19 cellular contexts compared by ENCODE assay signal in genomic region chr19:16340092-16340491, GRCh38. TPM values are rescaled to one million over a fixed set of nuclear protein-coding genes. Genes with fewer than 3 reads are reported as not detected.
DNase-seq lines count a peak whose midpoint lies in the region; ATAC-seq and TF ChIP-seq lines count a peak whose summit lies in the region.
"Had no signal": no experiment of that assay in that cellular context is flagged by ENCODE, and none has a peak within 500 bp of the region (broad histone marks: within the 10 kb centered on the region; RNA-seq: fewer than 3 reads in every experiment).

No MANE protein-coding gene starts in this region.

- intact Hi-C loops in heart left ventricle (cut with DNase I) = no loop called here
- intact Hi-C loops in left cardiac atrium (cut with DNase I) = loop anchor here in 1 of 2 donors (5.0 kb wide), 1 partner anchor 42 kb away; no protein-coding TSS in a partner anchor

- H3K4me1 Mint-ChIP-seq in stimulated activated naive B cell treated with anti-CD40 and anti-IgM and Interleukin-4, amounts not matched to agents 10 μg/mL and 1 μg/mL and 100 μg/mL, for 72 hours = peaks cover 37 to 63% of the 10 kb centered on the region in 2 donors

- H3K4me1 ChIP-seq in heart left ventricle (peaks cover 10 to 66% (median 39%) of the 10 kb centered on the region in 12 donors), NT2/D1 (ENCODE audit: insufficient read depth, insufficient read length) (peaks cover 9% of the 10 kb centered on the region), gastroesophageal sphincter (peaks cover 4 to 56% (median 24%) of the 10 kb centered on the region in 3 donors)

- no peaks in the 10 kb centered on the region for H3K27me3 Mint-ChIP-seq in stimulated activated naive B cell treated with anti-CD40 and anti-IgM and Interleukin-4, amounts not matched to agents 10 μg/mL and 1 μg/mL and 100 μg/mL, for 72 hours
- H3K27me3 Mint-ChIP-seq: activated T-helper 17 cell treated with anti-CD3 and anti-CD28 coated beads, Interleukin-2, amount 50 U/mL, for 72 hours had no signal

- H3K9me3 Mint-ChIP-seq in stimulated activated naive B cell treated with anti-CD40 and anti-IgM and Interleukin-4, amounts not matched to agents 10 μg/mL and 1 μg/mL and 100 μg/mL, for 72 hours = peaks cover 0 to 4% of the 10 kb centered on the region in 2 donors
- H3K9me3 Mint-ChIP-seq: activated T-helper 17 cell treated with anti-CD3 and anti-CD28 coated beads, Interleukin-2, amount 50 U/mL, for 72 hours had no signal

- H3K36me3 Mint-ChIP-seq in stimulated activated naive B cell treated with anti-CD40 and anti-IgM and Interleukin-4, amounts not matched to agents 10 μg/mL and 1 μg/mL and 100 μg/mL, for 72 hours = no peaks in the 10 kb centered on the region

- ATAC-seq in heart left ventricle (no peak), left cardiac atrium (no peak), gastroesophageal sphincter (no peak), GM18498 (IDR thresholded peaks at IDR 0.05; ENCODE audit: unreplicated experiment) (no peak)
- no peak for ATAC-seq in stimulated activated naive B cell treated with anti-CD40 and anti-IgM and Interleukin-4, amounts not matched to agents 10 μg/mL and 1 μg/mL and 100 μg/mL, for 72 hours (replicated peaks)
- ATAC-seq: activated T-helper 17 cell treated with anti-CD3 and anti-CD28 coated beads, Interleukin-2, amount 50 U/mL, for 72 hours had no signal

- no peak for TF ChIP-seq POLR2A in heart left ventricle (IDR thresholded peaks at IDR 0.05)
- no peak for TF ChIP-seq POLR2A in gastroesophageal sphincter (IDR thresholded peaks at IDR 0.05)

- DNase-seq in heart left ventricle (no peak), left cardiac atrium (no peak), NT2/D1 (ENCODE audit: low read depth, low spot score) (peak; percentile 36), NCI-H146 treated with DMSO at 0.1 percent for 48 hours (lab: John Stamatoyannopoulos, UW; ENCODE audit: unreplicated experiment) (no peak), cerebellar cortex (ENCODE audit: low spot score) (no peak)
- no peak for DNase-seq in stimulated activated naive B cell treated with anti-CD40 and anti-IgM and Interleukin-4, amounts not matched to agents 10 μg/mL and 1 μg/mL and 100 μg/mL, for 72 hours
- DNase-seq: activated CD4-positive, alpha-beta T cell treated with anti-CD3 and anti-CD28 coated beads, Interleukin-2, amount 50 U/mL, for 1 hour; NCI-H187; NCI-H524; stimulated activated naive CD4-positive, alpha-beta T cell; T1000 had no signal

- TF ChIP-seq CTCF in heart left ventricle (IDR thresholded peaks at IDR 0.05) = no peak
- TF ChIP-seq CTCF in gastroesophageal sphincter (IDR thresholded peaks at IDR 0.05) = no peak

- 57 to 66% (median 63%) methylated on average over 5 of the region's 5 CpGs for WGBS in heart left ventricle, 4 donors
- 62 to 83% methylated on average over 5 of the region's 5 CpGs for WGBS in gastroesophageal sphincter (ENCODE audit: low coverage in 1 of 2), 2 donors

- H3K27me3 ChIP-seq in heart left ventricle (no peaks in the 10 kb centered on the region), NT2/D1 (ENCODE audit: insufficient read depth, insufficient read length) (peaks cover 37% of the 10 kb centered on the region), gastroesophageal sphincter (no peaks in the 10 kb centered on the region)
- H3K27me3 ChIP-seq: ascending aorta had no signal

- H3K36me3 ChIP-seq in heart left ventricle (no peaks in the 10 kb centered on the region), NT2/D1 (ENCODE audit: insufficient read depth, insufficient read length, low read length) (no peaks in the 10 kb centered on the region), gastroesophageal sphincter (no peaks in the 10 kb centered on the region)
- H3K36me3 ChIP-seq: ascending aorta, neutrophil had no signal

- H3K27ac ChIP-seq in heart left ventricle (peak overlapping the region in 10 of 12 donors; percentile 8 to 97 (median 58)), gastroesophageal sphincter (peak overlapping the region in 3 of 4 donors; percentile 37 to 86 (median 83))
- H3K27ac ChIP-seq: RWPE1 had no signal

- H3K9me3 ChIP-seq in heart left ventricle (no peaks in the 10 kb centered on the region), NT2/D1 (ENCODE audit: insufficient read depth, low read length) (no peaks in the 10 kb centered on the region), gastroesophageal sphincter (no peaks in the 10 kb centered on the region)
- H3K9me3 ChIP-seq: ascending aorta, neutrophil had no signal

- TF ChIP-seq EP300 in gastroesophageal sphincter (IDR thresholded peaks at IDR 0.05) = no peak

- H3K4me3 ChIP-seq in heart left ventricle (no peak overlapping the region), NT2/D1 (ENCODE audit: insufficient read length, low read depth) (no peak overlapping the region), gastroesophageal sphincter (no peak overlapping the region)
- H3K4me3 ChIP-seq: ascending aorta, lung, skin epidermis had no signal

- H3K27ac Mint-ChIP-seq in stimulated activated naive B cell treated with anti-CD40 and anti-IgM and Interleukin-4, amounts not matched to agents 10 μg/mL and 1 μg/mL and 100 μg/mL, for 72 hours = peak overlapping the region; percentile 25
- H3K27ac Mint-ChIP-seq: activated T-helper 17 cell treated with anti-CD3 and anti-CD28 coated beads, Interleukin-2, amount 50 U/mL, for 72 hours had no signal

- no peak overlapping the region for H3K9ac ChIP-seq in NT2/D1 (ENCODE audit: insufficient read length, low read depth)

- H3K4me3 Mint-ChIP-seq in stimulated activated naive B cell treated with anti-CD40 and anti-IgM and Interleukin-4, amounts not matched to agents 10 μg/mL and 1 μg/mL and 100 μg/mL, for 72 hours = no peak overlapping the region

RNA-seq across cellular contexts. Expression of gene KLF2, which starts 15.5 kb away (rescaled TPM):
- 10 to 100 TPM; 28.0 to 87.2 (median 45.0) TPM for total RNA-seq in heart left ventricle
- 10 to 100 TPM; 14.4 to 24.2 TPM for polyA plus RNA-seq in heart left ventricle
- total RNA-seq in left cardiac atrium = 10 to 100 TPM; 66.4 to 77.5 TPM
- 10 to 100 TPM; 29.4 to 40.0 (median 34.9) TPM for total RNA-seq in gastroesophageal sphincter
